ENCODE assay signal across 9 cellular contexts in genomic region chr17:62819511-62820221, GRCh38. TPM values are rescaled to one million over a fixed set of nuclear protein-coding genes. Genes with fewer than 3 reads are reported as not detected.
A peak's percentile ranks its signal among the peaks of the same experiment; 100 is the strongest.
DNase-seq lines count a peak whose midpoint lies in the region; ATAC-seq, FAIRE-seq and TF ChIP-seq lines count a peak whose summit lies in the region.
"Had no signal": no experiment of that assay in that cellular context is flagged by ENCODE, and none has a peak within 500 bp of the region (broad histone marks: within the 10 kb centered on the region; RNA-seq: fewer than 3 reads in every experiment).

No MANE protein-coding gene starts in this region.

- peaks cover 21% of the 10 kb centered on the region for H3K4me1 Mint-ChIP-seq in osteocyte (ENCODE audit: unreplicated experiment)

- H3K9me3 Mint-ChIP-seq in osteocyte (ENCODE audit: unreplicated experiment): no peaks in the 10 kb centered on the region
- H3K9me3 Mint-ChIP-seq: memory B cell had no signal

- H3K27ac Mint-ChIP-seq in osteocyte (ENCODE audit: unreplicated experiment): peak overlapping the region; percentile 96
- H3K27ac Mint-ChIP-seq: memory B cell had no signal

- no peak for ATAC-seq in HG03159 (IDR thresholded peaks at IDR 0.05; ENCODE audit: unreplicated experiment)

- TF ChIP-seq CTCF in osteocyte (IDR thresholded peaks at IDR 0.05): no peak

- DNase-seq in GOT3 (lab: John Stamatoyannopoulos, UW): peak; percentile 33
- peak; percentile 99 for DNase-seq in RCC 7860 (ENCODE audit: low spot score)
- peak; percentile 97 for DNase-seq in fibroblast of peridontal ligament (ENCODE audit: extremely low read depth)
- DNase-seq in osteocyte (ENCODE audit: extremely low spot score, unreplicated experiment): peak; percentile 85
- no peak for DNase-seq in globus pallidus (ENCODE audit: low spot score)
- DNase-seq in effector CD8-positive, alpha-beta T cell (lab: John Stamatoyannopoulos, UW): no peak
- DNase-seq in NCI-H1436 (lab: John Stamatoyannopoulos, UW): no peak

- no peaks in the 10 kb centered on the region for H3K27me3 Mint-ChIP-seq in osteocyte (ENCODE audit: unreplicated experiment)

- FAIRE-seq in RCC 7860 (lab: Jason Lieb, UNC): peak; percentile 98

- no peaks in the 10 kb centered on the region for H3K36me3 Mint-ChIP-seq in osteocyte (ENCODE audit: unreplicated experiment)
- H3K36me3 Mint-ChIP-seq: memory B cell had no signal

- peak overlapping the region; percentile 60 for H3K4me3 Mint-ChIP-seq in osteocyte (ENCODE audit: unreplicated experiment)
- H3K4me3 Mint-ChIP-seq: memory B cell had no signal

RNA-seq across cellular contexts. Expression of gene MARCHF10, which starts 11.6 kb away (rescaled TPM):
- not detected in 2 replicates for total RNA-seq in osteocyte

Comparison
In these comparisons a context has a peak if more than half of its experiments do, and no peak if none do; other contexts are left out.
1. DNase-seq: peak in GOT3 (single experiment), RCC 7860 (single experiment), fibroblast of peridontal ligament (single experiment) and osteocyte (single experiment); none in globus pallidus (single experiment), effector CD8-positive, alpha-beta T cell (single experiment) and NCI-H1436 (single experiment).